ENCODE assay signal across 1 cellular context in genomic region chr11:124302291-124302690, GRCh38.
TF ChIP-seq lines count a peak whose summit lies in the region.

No MANE protein-coding gene starts in this region.

TF ChIP-seq in IMR-90, 13 proteins besides CTCF, POLR2A, EP300 and RAD21 (continued from another document):
- TF ChIP-seq USF2 (IDR thresholded peaks at IDR 0.05; ENCODE audit: low read depth, low read length) (no peak), ELK1 (IDR thresholded peaks at IDR 0.05; ENCODE audit: borderline replicate concordance, low read depth, low read length) (no peak), FOS (IDR thresholded peaks at IDR 0.05; ENCODE audit: low read depth, low read length) (no peak), RFX5 (IDR thresholded peaks at IDR 0.05; ENCODE audit: low read depth, low read length) (no peak), CHD1 (IDR thresholded peaks at IDR 0.05; ENCODE audit: low read depth, low read length) (no peak), MAFK (IDR thresholded peaks at IDR 0.05; ENCODE audit: low read depth, low read length) (no peak), NFE2L2 (IDR thresholded peaks at IDR 0.05; ENCODE audit: low read depth, low read length) (no peak), CEBPB (IDR thresholded peaks at IDR 0.05; ENCODE audit: low read depth, low read length) (no peak), MXI1 (IDR thresholded peaks at IDR 0.05; ENCODE audit: borderline replicate concordance, low read depth, low read length) (no peak)
